12 cellular contexts compared by ENCODE assay signal in the genomic region with DNA sequence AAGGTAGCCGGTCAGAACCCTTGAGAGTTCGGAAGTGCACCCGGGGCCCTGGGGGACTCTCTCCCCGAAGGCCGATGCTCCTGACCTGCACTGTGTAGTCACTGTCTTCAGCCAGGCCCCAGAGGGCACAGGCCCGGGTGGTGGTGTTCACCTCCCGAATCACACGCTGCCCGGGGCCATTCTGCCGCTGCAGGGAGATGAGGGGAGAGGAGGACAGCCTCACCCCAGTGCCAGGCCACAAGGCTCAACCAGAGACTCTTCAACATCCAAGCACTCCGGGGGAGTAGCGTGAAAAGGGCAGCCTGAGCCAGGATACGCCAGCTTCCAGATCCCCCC. TPM values are rescaled to one million over a fixed set of nuclear protein-coding genes. Genes with fewer than 3 reads are reported as not detected.
DNase-seq lines count a peak whose midpoint lies in the region; ATAC-seq, FAIRE-seq and TF ChIP-seq lines count a peak whose summit lies in the region.
"Had no signal": no experiment of that assay in that cellular context is flagged by ENCODE, and none has a peak within 500 bp of the region (broad histone marks: within the 10 kb centered on the region; RNA-seq: fewer than 3 reads in every experiment).

No MANE protein-coding gene starts in this region.

- DNase-seq in activated T-cell treated with anti-CD3 and anti-CD28 coated beads, Interleukin-2, amount 50 U/mL, for 72 hours, result no peak
- DNase-seq in activated T-cell treated with anti-CD3 and anti-CD28 coated beads for 4 hours (no peak), caudate nucleus (lab: John Stamatoyannopoulos, UW) (peak in 2 of 61 donors; percentile 19 to 24), mesothelial cell of epicardium (ENCODE audit: low spot score in 2 of 2, unreplicated experiment in 2 of 2) (no peak), tibial artery (no peak), HTR-8/SVneo (ENCODE audit: insufficient read length, low spot score) (no peak)
- DNase-seq: stimulated activated CD4-positive, alpha-beta T cell treated with anti-CD3 and anti-CD28 coated beads, Interleukin-4, amount 100 ng/mL, for 24 hours had no signal

- intact Hi-C loops in tibial artery (cut with DNase I; ENCODE audit: low total_unique reads), result loop anchor here (10.0 kb wide), 1 partner anchor 91 kb away; a partner anchor contains a TSS

- H3K27me3 ChIP-seq in tibial artery, result peaks cover 0 to 9% of the 10 kb centered on the region in 2 donors

- H3K27ac ChIP-seq in caudate nucleus (ENCODE audit: low read depth, low read length), result peak overlapping the region; percentile 28
- peak overlapping the region; percentile 76 to 80 for H3K27ac ChIP-seq in tibial artery
- H3K27ac ChIP-seq: HL-60 had no signal

- H3K36me3 Mint-ChIP-seq in activated T-cell treated with anti-CD3 and anti-CD28 coated beads, Interleukin-2, amount 50 U/mL, for 72 hours (ENCODE audit: insufficient read depth in 2 of 2), result peaks cover 1% of the 10 kb centered on the region in 2 donors
- H3K36me3 Mint-ChIP-seq in mesothelial cell of epicardium, result no peaks in the 10 kb centered on the region

- peak overlapping the region; percentile 62 to 70 for H3K4me3 Mint-ChIP-seq in activated T-cell treated with anti-CD3 and anti-CD28 coated beads, Interleukin-2, amount 50 U/mL, for 72 hours
- H3K4me3 Mint-ChIP-seq in mesothelial cell of epicardium, result peak overlapping the region; percentile 66

- no peaks in the 10 kb centered on the region for H3K9me3 ChIP-seq in tibial artery

- peaks cover 34% of the 10 kb centered on the region for H3K4me1 Mint-ChIP-seq in activated T-cell treated with anti-CD3 and anti-CD28 coated beads, Interleukin-2, amount 50 U/mL, for 72 hours (ENCODE audit: low read depth)
- peaks cover 25% of the 10 kb centered on the region for H3K4me1 Mint-ChIP-seq in mesothelial cell of epicardium

- no peak for TF ChIP-seq CTCF in mesothelial cell of epicardium (IDR thresholded peaks at IDR 0.05; ENCODE audit: unreplicated experiment)
- TF ChIP-seq CTCF in tibial artery (IDR thresholded peaks at IDR 0.05), result no peak

- no peak for ATAC-seq in activated T-cell treated with anti-CD3 and anti-CD28 coated beads, Interleukin-2, amount 50 U/mL, for 72 hours (replicated peaks in 1 of 2)
- no peak for ATAC-seq in HG02798 (IDR thresholded peaks at IDR 0.05; ENCODE audit: poor library complexity, unreplicated experiment)
- no peak for ATAC-seq in GM21360 (IDR thresholded peaks at IDR 0.05; ENCODE audit: unreplicated experiment)
- ATAC-seq: Right ventricle myocardium inferior had no signal

- peaks cover 42% of the 10 kb centered on the region for H3K27me3 Mint-ChIP-seq in activated T-cell treated with anti-CD3 and anti-CD28 coated beads, Interleukin-2, amount 50 U/mL, for 72 hours (ENCODE audit: low read depth)
- H3K27me3 Mint-ChIP-seq in mesothelial cell of epicardium (ENCODE audit: low read depth), result peaks cover 50% of the 10 kb centered on the region

- H3K9me3 Mint-ChIP-seq in activated T-cell treated with anti-CD3 and anti-CD28 coated beads, Interleukin-2, amount 50 U/mL, for 72 hours, result no peaks in the 10 kb centered on the region
- H3K9me3 Mint-ChIP-seq in mesothelial cell of epicardium, result no peaks in the 10 kb centered on the region

- peak overlapping the region; percentile 66 to 77 for H3K4me3 ChIP-seq in tibial artery

- FAIRE-seq in HTR-8/SVneo (lab: Jason Lieb, UNC), result no peak

- H3K4me1 ChIP-seq in tibial artery, result peaks cover 0 to 26% (median 11%) of the 10 kb centered on the region in 4 donors

- peaks cover 0 to 4% (median 0%) of the 10 kb centered on the region in 3 donors for H3K36me3 ChIP-seq in tibial artery

- H3K27ac Mint-ChIP-seq in activated T-cell treated with anti-CD3 and anti-CD28 coated beads, Interleukin-2, amount 50 U/mL, for 72 hours, result no peak overlapping the region
- H3K27ac Mint-ChIP-seq in mesothelial cell of epicardium, result no peak overlapping the region

RNA-seq across cellular contexts. Expression of a gene that starts 1.1 kb away (rescaled TPM):
- under 1 TPM; 0.19 to 0.24 TPM for total RNA-seq in activated T-cell treated with anti-CD3 and anti-CD28 coated beads, Interleukin-2, amount 50 U/mL, for 72 hours
- total RNA-seq in mesothelial cell of epicardium, result 8.1 to 8.4 TPM (median 8.4 TPM) in 3 replicates

RNA-seq across cellular contexts. Expression of a gene that starts 2.7 kb away (rescaled TPM):
- total RNA-seq in activated T-cell treated with anti-CD3 and anti-CD28 coated beads, Interleukin-2, amount 50 U/mL, for 72 hours, result not detected
- total RNA-seq in mesothelial cell of epicardium, result not detected in 3 replicates
- total RNA-seq: lung microvascular endothelial cell, Right ventricle myocardium inferior had no signal

RNA-seq across cellular contexts. Expression of a gene that starts 4.4 kb away (rescaled TPM):
- 10 to 100 TPM; 11.7 to 13.0 TPM for total RNA-seq in activated T-cell treated with anti-CD3 and anti-CD28 coated beads, Interleukin-2, amount 50 U/mL, for 72 hours
- 60.6 to 68.0 TPM (median 63.0 TPM) in 3 replicates for total RNA-seq in mesothelial cell of epicardium

RNA-seq across cellular contexts. Expression of a gene that starts 51.7 kb away (rescaled TPM):
- total RNA-seq in activated T-cell treated with anti-CD3 and anti-CD28 coated beads, Interleukin-2, amount 50 U/mL, for 72 hours, result 10 to 100 TPM; 13.4 to 14.6 TPM
- 24.5 to 26.1 TPM (median 25.5 TPM) in 3 replicates for total RNA-seq in mesothelial cell of epicardium
- total RNA-seq: lung microvascular endothelial cell had no signal
